ENCODE assay signal across 8 cellular contexts in genomic region chr4:113761682-113762060, GRCh38. TPM values are rescaled to one million over a fixed set of nuclear protein-coding genes. Genes with fewer than 3 reads are reported as not detected.
DNase-seq lines count a peak whose midpoint lies in the region; ATAC-seq, FAIRE-seq and TF ChIP-seq lines count a peak whose summit lies in the region.

TSS of gene CAMK2D (minus strand) at chr4:113761738. CDS start at chr4:113761068, 670 bp downstream.

- no peaks in the 10 kb centered on the region for H3K9me2 ChIP-seq in OCI-LY7 (ENCODE audit: insufficient read depth, low read length)

- intact Hi-C loops in OCI-LY7 (cut with micrococcal nuclease; ENCODE audit: unreplicated experiment) = loop anchor here (1.0 to 10.0 kb wide), 7 partner anchors 79 to 1127 kb away; partner anchors contain the start of genes LARP7 and ZGRF1
- intact Hi-C loops in esophagus squamous epithelium (cut with DNase I) = loop anchor here (5.0 kb wide), 2 partner anchors 214 to 379 kb away; no protein-coding TSS in a partner anchor

- peak; percentile 33 for DNase-seq in D721Med (ENCODE audit: insufficient read length, low spot score)
- peak; percentile 91 for DNase-seq in OCI-LY7 (ENCODE audit: low spot score)
- peak; percentile 69 for DNase-seq in activated T-helper 1 cell treated with Interleukin-2 at 50 U/mL for 16 hours (ENCODE audit: low read depth)
- DNase-seq in esophagus squamous epithelium (lab: John Stamatoyannopoulos, UW) = peak; percentile 9
- peak; percentile 94 for DNase-seq in myocyte (ENCODE audit: low read depth)
- DNase-seq in stimulated activated CD8-positive, alpha-beta memory T cell treated with anti-CD3 and anti-CD28 coated beads, Interleukin-7, amount 100 ng/mL, for 48 hours (ENCODE audit: extremely low read depth in 1 of 2, low read depth in 1 of 2) = peak; percentile 69 to 82

- H4K20me1 ChIP-seq in OCI-LY7 (ENCODE audit: insufficient read depth, low read length) = no peaks in the 10 kb centered on the region

- peak within 1 kb of the TSS; percentile 95 for H3K27ac ChIP-seq in HUES6 (ENCODE audit: low read depth, low read length)
- peak within 1 kb of the TSS; percentile 99 for H3K27ac ChIP-seq in OCI-LY7 (ENCODE audit: low read depth, low read length, poor library complexity, severe bottlenecking)
- H3K27ac ChIP-seq in esophagus squamous epithelium = peak within 1 kb of the TSS; percentile 95 to 100 (median 99)

- H3K4me3 ChIP-seq in HUES6 (ENCODE audit: low read depth, low read length) = peak within 1 kb of the TSS; percentile 86
- H3K4me3 ChIP-seq in OCI-LY7 (ENCODE audit: low read depth, low read length, poor library complexity, severe bottlenecking) = peak within 1 kb of the TSS; percentile 89
- H3K4me3 ChIP-seq in esophagus squamous epithelium = peak within 1 kb of the TSS; percentile 65 to 84 (median 74)

- 0% methylated on average over 3 to 11 of the region's 30 CpGs for WGBS in esophagus squamous epithelium, 2 donors

- CTCF ChIA-PET in OCI-LY7 (lab: Charles Lee; ENCODE audit: unreplicated experiment) = no interaction called here

- peak; percentile 51 for ATAC-seq in GM21447 (IDR thresholded peaks at IDR 0.05; ENCODE audit: unreplicated experiment)

- peak; percentile 84 for TF ChIP-seq CTCF in D721Med (IDR thresholded peaks at IDR 0.05; ENCODE audit: insufficient read depth, missing control alignments)
- peak; percentile 76 for TF ChIP-seq CTCF in OCI-LY7 (conservative IDR thresholded peaks at IDR 0.05; ENCODE audit: low read length)
- TF ChIP-seq CTCF in esophagus squamous epithelium (IDR thresholded peaks at IDR 0.05) = peak; percentile 19 to 62 (median 50)

- FAIRE-seq in D721Med (lab: Jason Lieb, UNC) = no peak

- H3K27me3 ChIP-seq in HUES6 (ENCODE audit: control insufficient read depth, insufficient read depth, low read length) = peaks cover 9% of the 10 kb centered on the region; the same call in 1 of the 2 replicates
- no peaks in the 10 kb centered on the region for H3K27me3 ChIP-seq in esophagus squamous epithelium

- H3K9ac ChIP-seq in HUES6 (ENCODE audit: low read length) = peak within 1 kb of the TSS; percentile 97

- peak in 1 of 4 donors; percentile 47 for TF ChIP-seq POLR2A in esophagus squamous epithelium (IDR thresholded peaks at IDR 0.05)

- H3K4me1 ChIP-seq in HUES6 (ENCODE audit: control insufficient read depth, insufficient read depth, low read length) = peaks cover 23% of the 10 kb centered on the region
- H3K4me1 ChIP-seq in OCI-LY7 (ENCODE audit: insufficient read depth, low read length, poor library complexity, severe bottlenecking) = peaks cover 27% of the 10 kb centered on the region
- H3K4me1 ChIP-seq in esophagus squamous epithelium = peaks cover 0 to 32% (median 18%) of the 10 kb centered on the region in 3 donors

- H3K9me3 ChIP-seq in HUES6 (ENCODE audit: control insufficient read depth, insufficient read depth, low read depth, low read length) = no peaks in the 10 kb centered on the region
- no peaks in the 10 kb centered on the region for H3K9me3 ChIP-seq in OCI-LY7 (ENCODE audit: low read length)
- no peaks in the 10 kb centered on the region for H3K9me3 ChIP-seq in esophagus squamous epithelium

- no TSS peak for BruUV-seq in OCI-LY7 (replicated peaks; lab: Mats Ljungman, UMichigan)

- H3K36me3 ChIP-seq in HUES6 (ENCODE audit: control insufficient read depth, insufficient read depth, low read length) = peaks cover 3% of the 10 kb centered on the region; the same call in 1 of the 2 replicates
- H3K36me3 ChIP-seq in OCI-LY7 (ENCODE audit: insufficient read depth, low read length) = peaks cover 25% of the 10 kb centered on the region
- peaks cover 0 to 10% (median 0%) of the 10 kb centered on the region in 3 donors for H3K36me3 ChIP-seq in esophagus squamous epithelium

- POLR2A ChIA-PET in OCI-LY7 (lab: Charles Lee) = interaction anchor here (0.7 to 3.5 kb wide), 7 partner anchors 16 to 845 kb away, joined by 3 to 34 read pairs (median 3); no protein-coding TSS in a partner anchor

- H2AFZ ChIP-seq in OCI-LY7 (ENCODE audit: low read length) = peak within 1 kb of the TSS; percentile 50; the same call in 1 of the 2 replicates

- peak within 1 kb of the TSS; percentile 95 for H3K4me2 ChIP-seq in OCI-LY7 (ENCODE audit: low read length)

- peaks cover 49% of the 10 kb centered on the region for H3K79me2 ChIP-seq in OCI-LY7 (ENCODE audit: insufficient read depth, low read depth, low read length)

RNA-seq across cellular contexts. Expression of gene CAMK2D, which starts in this region (rescaled TPM):
- total RNA-seq in OCI-LY7 (2014; rRNA removed; shearing (Covaris generic)) = 109 and 120 TPM in 2 replicates
- 104 and 119 TPM in 2 replicates for total RNA-seq in OCI-LY7 (2022)
- 10 to 100 TPM; 30.7 to 47.7 (median 38.2) TPM for total RNA-seq in esophagus squamous epithelium
- total RNA-seq in myocyte = 265 and 306 TPM in 2 replicates
- polyA plus RNA-seq in myocyte (2012) = 47.2 TPM

Comparison
In these comparisons a context has a peak if more than half of its experiments do, and no peak if none do; other contexts are left out.
1. Peak in every context shown above with its lines: DNase-seq, ATAC-seq, H3K4me3 ChIP-seq and H3K27ac ChIP-seq.
2. DNase-seq: peak in every context shown above with its lines; median percentile 94 in myocyte; 91 in OCI-LY7; 76 in stimulated activated CD8-positive, alpha-beta memory T cell treated with anti-CD3 and anti-CD28 coated beads, Interleukin-7, amount 100 ng/mL, for 48 hours; 69 in activated T-helper 1 cell treated with Interleukin-2 at 50 U/mL for 16 hours; 33 in D721Med; 9 in esophagus squamous epithelium.